In the genomic region with DNA sequence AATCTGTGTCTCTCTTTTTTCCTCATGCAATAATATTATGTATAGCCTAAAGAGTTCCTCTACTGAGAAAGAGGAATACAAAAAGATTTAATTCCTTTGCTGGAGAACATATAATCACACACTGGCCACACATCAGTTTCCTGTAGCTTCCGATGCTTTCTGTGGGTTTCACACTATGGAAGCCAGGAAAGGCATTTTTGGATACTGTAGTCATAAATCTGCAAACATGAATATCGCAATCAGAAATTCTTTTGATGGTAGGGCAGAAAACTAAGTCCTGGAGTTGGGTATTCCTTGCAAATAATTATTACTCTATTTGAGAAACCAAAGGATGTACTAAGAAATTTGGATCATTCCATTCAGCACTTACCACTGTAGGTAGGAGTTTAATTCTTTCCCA, we compare ENCODE assay signal across 24 cellular contexts.
"Had no signal": no experiment of that assay in that cellular context is flagged by ENCODE, and none has a peak within 500 bp of the region (broad histone marks: within the 10 kb centered on the region; RNA-seq: fewer than 3 reads in every experiment).

No MANE protein-coding gene starts in this region.

- H2AFZ ChIP-seq: hepatocyte, neural progenitor cell had no signal

- H3K9ac ChIP-seq: neural progenitor cell had no signal

- H3K4me2 ChIP-seq: hepatocyte, neural progenitor cell had no signal

- DNase-seq: effector CD4-positive, alpha-beta T cell; foreskin fibroblast; head of caudate nucleus; left colon; left ventricle myocardium superior; mesenchymal stem cell; midbrain; nucleus accumbens; ovary; sigmoid colon; stimulated activated CD4-positive, alpha-beta T cell treated with anti-CD3 and anti-CD28 coated beads, Interleukin-2, amount 100 ng/mL, for 24 hours; stimulated activated CD4-positive, alpha-beta T cell treated with anti-CD3 and anti-CD28 coated beads, Interleukin-4, amount 100 ng/mL, for 4 hours; stimulated activated naive B cell treated with anti-CD40 and anti-IgM and Interleukin-4, amounts not matched to agents 10 μg/mL and 1 μg/mL and 100 μg/mL, for 72 hours; stimulated activated naive CD8-positive, alpha-beta T cell treated with anti-CD3 and anti-CD28 coated beads, Interleukin-15, amount 100 ng/mL, for 72 hours; testis; upper lobe of right lung had no signal

- ATAC-seq: left colon; left ventricle myocardium superior; natural killer cell treated with Interleukin-12 subunit alpha and Interleukin-12 subunit beta and Interleukin-15 and Interleukin-18, amount 100 ng/mL, for 72 hours; stimulated activated naive B cell treated with anti-CD40 and anti-IgM and Interleukin-4, amounts not matched to agents 10 μg/mL and 1 μg/mL and 100 μg/mL, for 72 hours; stimulated activated naive CD8-positive, alpha-beta T cell treated with anti-CD3 and anti-CD28 coated beads, Interleukin-15, amount 100 ng/mL, for 72 hours; upper lobe of right lung had no signal

- H3K36me3 ChIP-seq: neural progenitor cell, ovary, right atrium auricular region, sigmoid colon, tibial nerve, upper lobe of right lung, vagina had no signal

- H3K79me2 ChIP-seq: hepatocyte had no signal

- H3K27ac ChIP-seq: hepatocyte, neural progenitor cell, ovary, right atrium auricular region, sigmoid colon, skin epidermis, testis, tibial nerve, upper lobe of right lung, vagina had no signal

- H3K27me3 ChIP-seq: hepatocyte, ovary, right atrium auricular region, sigmoid colon, testis, tibial nerve, upper lobe of right lung, vagina had no signal

- H3K4me1 ChIP-seq: right atrium auricular region, sigmoid colon, testis, tibial nerve, upper lobe of right lung, vagina had no signal

- H3K9me3 ChIP-seq: ovary, right atrium auricular region, sigmoid colon, testis, tibial nerve, upper lobe of right lung, vagina had no signal

- H3K4me3 ChIP-seq: hepatocyte, lung, neural progenitor cell, ovary, right atrium auricular region, sigmoid colon, skin epidermis, testis, tibial nerve, upper lobe of right lung, vagina had no signal
